In the genomic region with DNA sequence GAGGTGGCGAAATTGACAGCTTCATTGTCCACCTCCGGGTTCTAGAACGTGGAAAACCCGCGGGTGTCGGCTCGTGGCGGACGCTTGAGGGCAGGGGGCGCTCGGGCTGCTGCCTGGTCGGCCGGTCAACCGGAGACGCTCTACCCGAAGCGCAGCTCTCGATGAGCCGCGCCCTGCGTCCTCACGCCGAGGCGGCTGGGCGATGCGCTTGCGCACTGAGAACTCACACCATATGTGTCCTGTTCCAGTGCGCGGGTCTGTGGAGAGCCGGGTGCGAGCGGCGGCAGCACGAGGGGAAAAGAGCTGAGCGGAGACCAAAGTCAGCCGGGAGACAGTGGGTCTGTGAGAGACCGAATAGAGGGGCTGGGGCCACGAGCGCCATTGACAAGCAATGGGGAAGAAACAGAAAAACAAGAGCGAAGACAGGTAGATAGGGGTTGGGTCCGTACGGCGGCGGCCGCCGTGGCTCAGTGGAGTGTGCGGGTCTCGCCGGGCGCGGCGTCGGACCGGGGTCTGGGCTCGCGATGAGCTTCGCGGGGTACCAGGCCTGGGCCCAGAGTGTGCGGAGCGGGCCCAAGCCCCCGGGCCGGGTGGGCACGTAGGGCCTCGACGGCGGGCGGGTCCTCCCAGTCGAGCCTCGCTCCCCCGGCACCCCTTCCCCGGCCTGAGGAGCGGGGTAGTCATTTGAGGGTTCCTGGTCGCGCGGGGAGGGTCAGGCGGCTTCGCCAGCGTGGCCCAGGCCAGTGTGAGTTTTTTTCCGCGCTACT, we compare ENCODE assay signal across 8 cellular contexts. TPM values are rescaled to one million over a fixed set of nuclear protein-coding genes. Genes with fewer than 3 reads are reported as not detected.
DNase-seq lines count a peak whose midpoint lies in the region; ATAC-seq and TF ChIP-seq lines count a peak whose summit lies in the region.

A gene with protein sequence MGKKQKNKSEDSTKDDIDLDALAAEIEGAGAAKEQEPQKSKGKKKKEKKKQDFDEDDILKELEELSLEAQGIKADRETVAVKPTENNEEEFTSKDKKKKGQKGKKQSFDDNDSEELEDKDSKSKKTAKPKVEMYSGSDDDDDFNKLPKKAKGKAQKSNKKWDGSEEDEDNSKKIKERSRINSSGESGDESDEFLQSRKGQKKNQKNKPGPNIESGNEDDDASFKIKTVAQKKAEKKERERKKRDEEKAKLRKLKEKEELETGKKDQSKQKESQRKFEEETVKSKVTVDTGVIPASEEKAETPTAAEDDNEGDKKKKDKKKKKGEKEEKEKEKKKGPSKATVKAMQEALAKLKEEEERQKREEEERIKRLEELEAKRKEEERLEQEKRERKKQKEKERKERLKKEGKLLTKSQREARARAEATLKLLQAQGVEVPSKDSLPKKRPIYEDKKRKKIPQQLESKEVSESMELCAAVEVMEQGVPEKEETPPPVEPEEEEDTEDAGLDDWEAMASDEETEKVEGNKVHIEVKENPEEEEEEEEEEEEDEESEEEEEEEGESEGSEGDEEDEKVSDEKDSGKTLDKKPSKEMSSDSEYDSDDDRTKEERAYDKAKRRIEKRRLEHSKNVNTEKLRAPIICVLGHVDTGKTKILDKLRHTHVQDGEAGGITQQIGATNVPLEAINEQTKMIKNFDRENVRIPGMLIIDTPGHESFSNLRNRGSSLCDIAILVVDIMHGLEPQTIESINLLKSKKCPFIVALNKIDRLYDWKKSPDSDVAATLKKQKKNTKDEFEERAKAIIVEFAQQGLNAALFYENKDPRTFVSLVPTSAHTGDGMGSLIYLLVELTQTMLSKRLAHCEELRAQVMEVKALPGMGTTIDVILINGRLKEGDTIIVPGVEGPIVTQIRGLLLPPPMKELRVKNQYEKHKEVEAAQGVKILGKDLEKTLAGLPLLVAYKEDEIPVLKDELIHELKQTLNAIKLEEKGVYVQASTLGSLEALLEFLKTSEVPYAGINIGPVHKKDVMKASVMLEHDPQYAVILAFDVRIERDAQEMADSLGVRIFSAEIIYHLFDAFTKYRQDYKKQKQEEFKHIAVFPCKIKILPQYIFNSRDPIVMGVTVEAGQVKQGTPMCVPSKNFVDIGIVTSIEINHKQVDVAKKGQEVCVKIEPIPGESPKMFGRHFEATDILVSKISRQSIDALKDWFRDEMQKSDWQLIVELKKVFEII (plus strand): TSS at position 226 of the 767 bp plus-strand sequence. CDS start 166 bp downstream, at position 392.

- H3K4me1 Mint-ChIP-seq in naive thymus-derived CD8-positive, alpha-beta T cell: peaks cover 16 to 59% (median 45%) of the 10 kb centered on the region in 4 donors
- peaks cover 8 to 27% of the 10 kb centered on the region in 2 donors for H3K4me1 Mint-ChIP-seq in stimulated activated naive B cell treated with anti-CD40 and anti-IgM and Interleukin-4, amounts not matched to agents 10 μg/mL and 1 μg/mL and 100 μg/mL, for 72 hours

- no peaks in the 10 kb centered on the region for H3K9me3 ChIP-seq in ES-I3 (ENCODE audit: control insufficient read depth, insufficient read depth, low read length)

- ATAC-seq in naive thymus-derived CD8-positive, alpha-beta T cell: peak; percentile 69 to 78
- ATAC-seq in stimulated activated naive B cell treated with anti-CD40 and anti-IgM and Interleukin-4, amounts not matched to agents 10 μg/mL and 1 μg/mL and 100 μg/mL, for 72 hours (replicated peaks): peak; percentile 82 to 83

- H3K36me3 ChIP-seq in ES-I3 (ENCODE audit: insufficient read depth, low read length): peaks cover 5% of the 10 kb centered on the region

- 0 out of 2 replicates have a peak, but pooled peaks cover 3% of the 10 kb centered on the region for H3K4me1 ChIP-seq in ES-I3 (ENCODE audit: insufficient read depth, low read length)

- peaks cover 4 to 13% (median 4%) of the 10 kb centered on the region in 3 donors for H3K36me3 Mint-ChIP-seq in naive thymus-derived CD8-positive, alpha-beta T cell
- H3K36me3 Mint-ChIP-seq in stimulated activated naive B cell treated with anti-CD40 and anti-IgM and Interleukin-4, amounts not matched to agents 10 μg/mL and 1 μg/mL and 100 μg/mL, for 72 hours: peaks cover 4 to 10% of the 10 kb centered on the region in 2 donors

- POLR2A ChIA-PET in naive thymus-derived CD8-positive, alpha-beta T cell (lab: Charles Lee): interaction anchor here (0.6 to 3.2 kb wide), 10 partner anchors 9 to 729 kb away, joined by 3 to 25 read pairs (median 4); a partner anchor contains a TSS

- peak within 1 kb of the TSS; percentile 81 for H3K9ac ChIP-seq in ES-I3 (ENCODE audit: low read depth, low read length)

- TF ChIP-seq CTCF in LNCAP (IDR thresholded peaks at IDR 0.05): peak; percentile 73
- TF ChIP-seq CTCF in fibroblast of mammary gland (conservative IDR thresholded peaks at IDR 0.05; ENCODE audit: control insufficient read depth, insufficient read depth, low read depth, low read length): peak; percentile 45

- H3K4me3 Mint-ChIP-seq in naive thymus-derived CD8-positive, alpha-beta T cell: no peak within 1 kb of the TSS
- no peak within 1 kb of the TSS for H3K4me3 Mint-ChIP-seq in stimulated activated naive B cell treated with anti-CD40 and anti-IgM and Interleukin-4, amounts not matched to agents 10 μg/mL and 1 μg/mL and 100 μg/mL, for 72 hours

- no peaks in the 10 kb centered on the region for H3K27me3 Mint-ChIP-seq in naive thymus-derived CD8-positive, alpha-beta T cell
- H3K27me3 Mint-ChIP-seq in stimulated activated naive B cell treated with anti-CD40 and anti-IgM and Interleukin-4, amounts not matched to agents 10 μg/mL and 1 μg/mL and 100 μg/mL, for 72 hours: no peaks in the 10 kb centered on the region

- H3K27ac Mint-ChIP-seq in naive thymus-derived CD8-positive, alpha-beta T cell: no peak within 1 kb of the TSS
- no peak within 1 kb of the TSS for H3K27ac Mint-ChIP-seq in stimulated activated naive B cell treated with anti-CD40 and anti-IgM and Interleukin-4, amounts not matched to agents 10 μg/mL and 1 μg/mL and 100 μg/mL, for 72 hours

- DNase-seq in H4 (ENCODE audit: low spot score): peak; percentile 96
- DNase-seq in RPMI7951 (ENCODE audit: low read depth): peak; percentile 95
- DNase-seq in activated T-helper 1 cell treated with anti-CD3 and anti-CD28 coated beads, Interleukin-2, amount 50 U/mL, for 16 hours (ENCODE audit: low read depth in 1 of 2, low spot score in 1 of 2): peak; percentile 87 to 90
- peak; percentile 95 for DNase-seq in fibroblast of mammary gland (ENCODE audit: low read depth)
- peak; percentile 80 to 96 (median 86) for DNase-seq in naive thymus-derived CD8-positive, alpha-beta T cell
- peak; percentile 96 for DNase-seq in stimulated activated naive B cell treated with anti-CD40 and anti-IgM and Interleukin-4, amounts not matched to agents 10 μg/mL and 1 μg/mL and 100 μg/mL, for 72 hours

- H3K4me3 ChIP-seq in fibroblast of mammary gland (ENCODE audit: control insufficient read depth, low read depth, low read length): peak within 1 kb of the TSS; percentile 98

- H3K9me3 Mint-ChIP-seq in naive thymus-derived CD8-positive, alpha-beta T cell: no peaks in the 10 kb centered on the region
- no peaks in the 10 kb centered on the region for H3K9me3 Mint-ChIP-seq in stimulated activated naive B cell treated with anti-CD40 and anti-IgM and Interleukin-4, amounts not matched to agents 10 μg/mL and 1 μg/mL and 100 μg/mL, for 72 hours

RNA-seq across cellular contexts. Expression of the gene that starts here (rescaled TPM):
- total RNA-seq in H4 (2014; rRNA removed; shearing (Covaris generic)): 11.7 and 12.7 TPM in 2 replicates
- total RNA-seq in RPMI7951 (2014; rRNA removed; shearing (Covaris generic)): 18.2 and 19.5 TPM in 2 replicates
- total RNA-seq in naive thymus-derived CD8-positive, alpha-beta T cell: 10 to 100 TPM; 46.7 to 47.9 TPM
- 10 to 100 TPM in 1 of 3 donors, 1 to 10 TPM in 2; 3.0 to 12.6 (median 5.9) TPM for polyA plus RNA-seq in naive thymus-derived CD8-positive, alpha-beta T cell

Comparison
In these comparisons a context has a peak if more than half of its experiments do, and no peak if none do; other contexts are left out.
1. Peak in every context shown above with its lines: DNase-seq, ATAC-seq and H3K4me3 ChIP-seq.